10 cellular contexts compared by ENCODE assay signal in the genomic region with DNA sequence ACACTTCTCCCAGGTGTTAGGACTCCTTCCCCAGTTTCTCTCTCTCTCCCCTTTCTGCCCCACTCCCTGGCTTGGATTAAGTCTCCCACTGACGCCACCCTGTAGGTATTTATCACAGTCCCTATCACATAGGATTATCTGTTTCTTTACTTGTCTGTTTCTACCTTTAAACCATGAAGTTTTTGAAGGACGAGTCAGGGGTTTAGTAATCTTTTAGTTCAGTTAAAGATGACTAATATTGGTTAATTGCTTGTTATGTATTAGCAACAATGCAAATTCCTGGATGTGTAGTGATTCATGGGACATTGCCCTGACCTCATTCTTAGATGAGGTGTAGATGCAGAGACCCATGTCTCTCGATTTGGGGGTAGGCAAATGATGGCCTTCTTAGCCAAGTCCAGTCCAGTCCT. TPM values are rescaled to one million over a fixed set of nuclear protein-coding genes. Genes with fewer than 3 reads are reported as not detected.
DNase-seq lines count a peak whose midpoint lies in the region; ATAC-seq, FAIRE-seq and TF ChIP-seq lines count a peak whose summit lies in the region.
"Had no signal": no experiment of that assay in that cellular context is flagged by ENCODE, and none has a peak within 500 bp of the region (broad histone marks: within the 10 kb centered on the region; RNA-seq: fewer than 3 reads in every experiment).

No MANE protein-coding gene starts in this region.

- peak overlapping the region; percentile 97 for H3K4me3 Mint-ChIP-seq in HFFc6
- H3K4me3 Mint-ChIP-seq: B cell had no signal

- H3K9me1 ChIP-seq in keratinocyte (ENCODE audit: control insufficient read depth, extremely low read depth, insufficient read depth, low read length), result no peaks in the 10 kb centered on the region

- H3K27me3 ChIP-seq in GM12878 (replicated peaks in 1 of 2; ENCODE audit: control insufficient read depth in 2 of 2, insufficient read depth in 2 of 2, low read length in 1 of 2) (no peaks in the 10 kb centered on the region), keratinocyte (ENCODE audit: control insufficient read depth, extremely low read depth, insufficient read depth, low read length) (no peaks in the 10 kb centered on the region)

- TF ChIP-seq EP300 in GM12878 (IDR thresholded peaks at IDR 0.05; ENCODE audit: borderline replicate concordance in 1 of 2, control insufficient read depth in 1 of 2, low read depth in 2 of 2, low read length in 2 of 2), result no peak

- no peak overlapping the region for H3K9ac ChIP-seq in GM12878 (ENCODE audit: control insufficient read depth, insufficient read depth, low read length)
- peak overlapping the region; percentile 52 for H3K9ac ChIP-seq in keratinocyte (ENCODE audit: control insufficient read depth, extremely low read depth, insufficient read depth, low read length)

- peaks cover 40% of the 10 kb centered on the region for H3K79me2 ChIP-seq in GM12878 (ENCODE audit: control insufficient read depth, insufficient read depth, low read length)
- H3K79me2 ChIP-seq in keratinocyte (ENCODE audit: control insufficient read depth, insufficient read depth, low read length), result peaks cover 52% of the 10 kb centered on the region

- H3K27ac Mint-ChIP-seq in HFFc6, result peak overlapping the region; percentile 97
- H3K27ac Mint-ChIP-seq: B cell had no signal

- SMC1A ChIA-PET in GM12878 (lab: Charles Lee; ENCODE audit: uncharacterized antibody, unreplicated experiment), result interaction anchor here (5.3 kb wide), 1 partner anchor 11 kb away, joined by 41 read pairs; no protein-coding TSS in a partner anchor

- TF ChIP-seq POLR2A in GM12878 (IDR thresholded peaks at IDR 0.05; ENCODE audit: low read depth, low read length), result no peak

- dilution Hi-C loops in keratinocyte (cut with MboI; ENCODE audit: extremely low pct_ligation_motif_present, low sequenced_read_pairs), result no loop called here

- peaks cover 81% of the 10 kb centered on the region for H3K36me3 Mint-ChIP-seq in HFFc6 (ENCODE audit: low read depth)

- peak overlapping the region; percentile 23; the same call in 1 of the 2 replicates for H3K4me2 ChIP-seq in GM12878 (ENCODE audit: control insufficient read depth, insufficient read depth)
- peak overlapping the region; percentile 76 for H3K4me2 ChIP-seq in keratinocyte (ENCODE audit: control insufficient read depth, extremely low read depth, insufficient read depth, low read depth, low read length)

- no peak for TF ChIP-seq CTCF in HFFc6 (IDR thresholded peaks at IDR 0.05)
- TF ChIP-seq CTCF in GM12878 (IDR thresholded peaks at IDR 0.05 in 2 of 3, conservative IDR thresholded peaks at IDR 0.05 in 1 of 3; ENCODE audit: control insufficient read depth in 2 of 3, extremely low read depth in 1 of 3, insufficient read depth in 1 of 3, low read depth in 3 of 3, low read length in 3 of 3), result no peak
- TF ChIP-seq CTCF in keratinocyte (optimal IDR thresholded peaks at IDR 0.05 in 1 of 3, IDR thresholded peaks at IDR 0.05 in 1 of 3, conservative IDR thresholded peaks at IDR 0.05 in 1 of 3; ENCODE audit: extremely low read depth in 1 of 3, insufficient read depth in 2 of 3, low read length in 3 of 3), result no peak
- TF ChIP-seq CTCF in GM10266 (IDR thresholded peaks at IDR 0.05; ENCODE audit: control insufficient read depth, insufficient read depth, low read depth, missing control alignments), result no peak

- H3K27me3 Mint-ChIP-seq in HFFc6 (ENCODE audit: insufficient read depth), result peaks cover 1% of the 10 kb centered on the region; the same call in 1 of the 2 replicates
- H3K27me3 Mint-ChIP-seq: B cell had no signal

- H2AFZ ChIP-seq in GM12878 (ENCODE audit: control insufficient read depth, low read depth, low read length) (no peak overlapping the region), keratinocyte (ENCODE audit: control insufficient read depth, low read length) (no peak overlapping the region)

- H3K4me1 Mint-ChIP-seq in HFFc6 (ENCODE audit: low read depth), result peaks cover 88% of the 10 kb centered on the region

- WGBS in GM12878 (ENCODE audit: insufficient coverage, insufficient replicate concordance, low lambda C conversion rate, missing lambda C conversion rate), result 41% methylated on average over 3 of the region's 3 CpGs

- no peaks in the 10 kb centered on the region for H3K9me3 Mint-ChIP-seq in HFFc6

- FAIRE-seq in GM12878 (lab: Jason Lieb, UNC) (no peak), keratinocyte (lab: Jason Lieb, UNC) (peak; percentile 77)
- FAIRE-seq: small intestine had no signal

- intact Hi-C loops in GM12878 (cut with micrococcal nuclease; ENCODE audit: unreplicated experiment), result loop anchor here (5.0 to 10.0 kb wide), 2 partner anchors 198 to 445 kb away; a partner anchor contains a TSS

- H3K4me1 ChIP-seq in GM12878 (ENCODE audit: control insufficient read depth, insufficient read depth, low read length) (peaks cover 36% of the 10 kb centered on the region), keratinocyte (ENCODE audit: control insufficient read depth, extremely low read depth, insufficient read depth, low read length) (peaks cover 43% of the 10 kb centered on the region)

- no peaks in the 10 kb centered on the region for H3K9me3 ChIP-seq in GM12878 (replicated peaks; ENCODE audit: control insufficient read depth, insufficient read depth, low read length)
- no peaks in the 10 kb centered on the region for H3K9me3 ChIP-seq in keratinocyte (ENCODE audit: control insufficient read depth, low read depth, low read length)

- H3K36me3 ChIP-seq in GM12878 (ENCODE audit: control insufficient read depth in 2 of 2, insufficient read depth in 2 of 2, low read length in 1 of 2) (no peaks in the 10 kb centered on the region), keratinocyte (ENCODE audit: control insufficient read depth in 2 of 2, extremely low read depth in 1 of 2, insufficient read depth in 2 of 2, low read length in 2 of 2) (peaks cover 0 to 4% of the 10 kb centered on the region in 2 experiments)

- POLR2A ChIA-PET in GM12878 (lab: Charles Lee), result no interaction called here

- in situ Hi-C loops in GM12878 (cut with MboI), result no loop called here

- TF ChIP-seq RAD21 in GM12878 (IDR thresholded peaks at IDR 0.05; ENCODE audit: insufficient read depth, low read depth, low read length), result no peak

- RAD21 ChIA-PET in GM12878 (lab: Charles Lee; ENCODE audit: unreplicated experiment), result no interaction called here

- H4K20me1 ChIP-seq in GM12878 (ENCODE audit: control insufficient read depth, insufficient read depth) (no peaks in the 10 kb centered on the region), keratinocyte (ENCODE audit: control insufficient read depth, extremely low read depth, insufficient read depth, low read length) (peaks cover 9% of the 10 kb centered on the region)

- no TSS peak for BruUV-seq in GM12878 (replicated peaks; lab: Mats Ljungman, UMichigan)

- ATAC-seq in GM12878 (peak; percentile 3; the same call in 1 of the 3 replicates), GM21360 (IDR thresholded peaks at IDR 0.05; ENCODE audit: unreplicated experiment) (no peak), HG02571 (IDR thresholded peaks at IDR 0.05; ENCODE audit: unreplicated experiment) (no peak)

- CTCF ChIA-PET in GM12878 (lab: Yijun Ruan, JAX), result interaction anchor here (1.1 to 6.0 kb wide), 3 partner anchors 17 to 150 kb away, joined by 3 to 58 read pairs (median 16); no protein-coding TSS in a partner anchor

- DNase-seq in A172 (ENCODE audit: low spot score), result peak; percentile 54
- DNase-seq in HFFc6, result peak; percentile 91
- DNase-seq in GM12878 (ENCODE audit: low read depth, low spot score), result no peak
- DNase-seq in keratinocyte (ENCODE audit: low read depth, low spot score), result peak; percentile 53
- DNase-seq in stimulated activated CD4-positive, alpha-beta T cell treated with anti-CD3 and anti-CD28 coated beads, Interleukin-15, amount 100 ng/mL, for 24 hours, result no peak
- no peak for DNase-seq in GM10266 (ENCODE audit: extremely low spot score)
- DNase-seq: small intestine had no signal

- H3K27ac ChIP-seq in GM12878 (ENCODE audit: control insufficient read depth, insufficient read depth), result no peak overlapping the region
- peak overlapping the region; percentile 88 for H3K27ac ChIP-seq in keratinocyte (ENCODE audit: control insufficient read depth, insufficient read depth, low read length)

- no peak overlapping the region for H3K4me3 ChIP-seq in GM12878
- H3K4me3 ChIP-seq in keratinocyte (ENCODE audit: control insufficient read depth in 2 of 3, extremely low read depth in 1 of 3, insufficient read depth in 2 of 3, low read depth in 1 of 3, low read length in 3 of 3), result no peak overlapping the region

TF ChIP-seq in GM12878, 131 proteins besides CTCF, POLR2A, EP300 and RAD21 (continues in another document):
- peak; percentile 45; the same call in 1 of the 2 replicates for TF ChIP-seq ATF7 (IDR thresholded peaks at IDR 0.05; ENCODE audit: low read depth)

RNA-seq across cellular contexts. Expression of a gene that starts 6.4 kb away (rescaled TPM):
- 143 and 190 TPM in 2 replicates for total RNA-seq in A172 (2014; rRNA removed; shearing (Covaris generic))
- total RNA-seq in HFFc6 (2021; fragmentation: NEBNext Ultra II Directional; extraction: Animal tissue kit (Norgen Biotek cat#: 25700)), result 100 to 1,000 TPM; 352 to 465 (median 393) TPM
- 162 and 168 TPM in 2 replicates for total RNA-seq in GM12878 (2013; cell fraction: nucleolus; rRNA removed)
- total RNA-seq in GM12878 (2014; rRNA removed) (32.5 and 36.4 TPM in 2 replicates), GM12878 (2014; rRNA removed; fragmentation: Illumina TruSeq; extraction: Trizol) (33.5 and 35.1 TPM in 2 replicates), GM12878 (2021) (45.2 and 51.4 TPM in 2 replicates)
- polyA plus RNA-seq in GM12878 (2011; ENCODE audit: low read depth), result 13.5 TPM
- polyA plus RNA-seq in GM12878 (2011; rRNA removed) (23.1 and 27.6 TPM in 2 replicates), GM12878 (2014; fragmentation: Illumina TruSeq; extraction: Trizol) (33.5 and 37.1 TPM in 2 replicates), GM12878 (2014; fragmentation: Nextera tagmentation; extraction: Ambion mirVana) (1 to 10 TPM; 4.6 to 5.2 TPM), GM12878 (2014; rRNA removed) (23.6 and 24.6 TPM in 2 replicates), GM12878 (2016; fragmentation: Nextera tagmentation; extraction: Ambion mirVana) (10 to 100 TPM in 1 of 2 experiments, 1 to 10 TPM in 1; 6.1 to 13.0 TPM), keratinocyte (40.9 to 76.4 TPM (median 66.6 TPM) in 3 replicates)
- 11.8 and 17.4 TPM in 2 replicates for polyA plus RNA-seq in GM12878 (2011; cell fraction: cytosol; rRNA removed)
- polyA plus RNA-seq in GM12878 (2011; cell fraction: nucleus; rRNA removed), result 38.7 and 39.2 TPM in 2 replicates
- 13.5 and 19.7 TPM in 2 replicates for polyA plus RNA-seq in GM12878 (2012)
- polyA minus RNA-seq in GM12878 (2011; rRNA and poly(A)+ RNA removed), result 30.2 and 64.6 TPM in 2 replicates
- polyA minus RNA-seq in GM12878 (2011; cell fraction: cytosol; rRNA and poly(A)+ RNA removed), result 12.8 and 14.0 TPM in 2 replicates
- 31.3 and 44.6 TPM in 2 replicates for polyA minus RNA-seq in GM12878 (2011; cell fraction: nucleus; rRNA and poly(A)+ RNA removed)
- polyA plus RNA-seq in keratinocyte (2011; ENCODE audit: low read depth), result 211 TPM
- 25.4 and 28.6 TPM in 2 replicates for polyA plus RNA-seq in keratinocyte (2011; cell fraction: cytosol; rRNA removed)
- 140 and 179 TPM in 2 replicates for polyA plus RNA-seq in keratinocyte (2011; cell fraction: nucleus; rRNA removed)
- 22.0 and 71.3 TPM in 2 replicates for polyA plus RNA-seq in keratinocyte (2012; ENCODE audit: low replicate concordance)
- 69.5 to 154 TPM (median 153 TPM) in 3 replicates for polyA minus RNA-seq in keratinocyte
- 52.0 TPM for polyA minus RNA-seq in keratinocyte (2011; cell fraction: cytosol; rRNA and poly(A)+ RNA removed)
- 139 and 261 TPM in 2 replicates for polyA minus RNA-seq in keratinocyte (2011; cell fraction: nucleus; rRNA and poly(A)+ RNA removed)

Comparison
In these comparisons a context has a peak if more than half of its experiments do, and no peak if none do; other contexts are left out.
1. DNase-seq: peak in A172 (single experiment), HFFc6 (single experiment) and keratinocyte (single experiment); none in GM12878 (single experiment), stimulated activated CD4-positive, alpha-beta T cell treated with anti-CD3 and anti-CD28 coated beads, Interleukin-15, amount 100 ng/mL, for 24 hours (single experiment) and GM10266 (single experiment).